ENCODE assay signal across 8 cellular contexts in genomic region chr5:137174206-137174605, GRCh38.
"Had no signal": no experiment of that assay in that cellular context is flagged by ENCODE, and none has a peak within 500 bp of the region (broad histone marks: within the 10 kb centered on the region; RNA-seq: fewer than 3 reads in every experiment).

No MANE protein-coding gene starts in this region.

- ATAC-seq: GM23338, HCT116 had no signal

- DNase-seq: GM23248, GOT3, H7, H9, HCEC 1CT, HFFc6 had no signal
